ENCODE assay signal across 1 cellular context in genomic region chr20:44943828-44944227, GRCh38.
A peak's percentile ranks its signal among the peaks of the same experiment; 100 is the strongest.
TF ChIP-seq lines count a peak whose summit lies in the region.

No MANE protein-coding gene starts in this region.

TF ChIP-seq in HepG2, 621 proteins besides CTCF, POLR2A, EP300 and RAD21:
- TF ChIP-seq MAFK (conservative IDR thresholded peaks at IDR 0.05 in 1 of 2, IDR thresholded peaks at IDR 0.05 in 1 of 2; ENCODE audit: low read length in 2 of 2) (peak; percentile 26 to 77; a peak in 3 of 4 replicates), NFKBIZ (CRISPR knock-in tag; IDR thresholded peaks at IDR 0.05) (no peak), MAFF (IDR thresholded peaks at IDR 0.05; ENCODE audit: low read depth, low read length) (peak; percentile 65)
